Comparison of ENCODE assay signal across 10 cellular contexts in genomic region chr2:121804340-121804739, GRCh38. TPM values are rescaled to one million over a fixed set of nuclear protein-coding genes. Genes with fewer than 3 reads are reported as not detected.
DNase-seq lines count a peak whose midpoint lies in the region; ATAC-seq, FAIRE-seq and TF ChIP-seq lines count a peak whose summit lies in the region.
"Had no signal": no experiment of that assay in that cellular context is flagged by ENCODE, and none has a peak within 500 bp of the region (broad histone marks: within the 10 kb centered on the region; RNA-seq: fewer than 3 reads in every experiment).

No MANE protein-coding gene starts in this region.

- H3K9me3 ChIP-seq in endodermal cell (ENCODE audit: control insufficient read depth, low read length) (peaks cover 5% of the 10 kb centered on the region), Peyer's patch (no peaks in the 10 kb centered on the region)

- H3K27ac ChIP-seq in endodermal cell (ENCODE audit: low read depth, low read length) (no peak overlapping the region), Peyer's patch (no peak overlapping the region)
- H3K27ac ChIP-seq: VCaP had no signal

- H3K4me3 ChIP-seq in endodermal cell (ENCODE audit: low read length) (no peak overlapping the region), Peyer's patch (no peak overlapping the region)
- H3K4me3 ChIP-seq: lung had no signal

- no peak overlapping the region for H3K4me3 Mint-ChIP-seq in endodermal cell

- H3K27me3 ChIP-seq in endodermal cell (ENCODE audit: control insufficient read depth, insufficient read depth, low read length, poor library complexity, severe bottlenecking): no peaks in the 10 kb centered on the region
- H3K27me3 ChIP-seq in Peyer's patch: no peaks in the 10 kb centered on the region

- no peaks in the 10 kb centered on the region for H3K27me3 Mint-ChIP-seq in endodermal cell (ENCODE audit: insufficient read depth)

- peak overlapping the region; percentile 81 for H3K27ac Mint-ChIP-seq in endodermal cell

- no peak overlapping the region for H3K9ac ChIP-seq in endodermal cell (ENCODE audit: extremely low read depth, low read length, poor library complexity, severe bottlenecking)

- H3K4me1 Mint-ChIP-seq in endodermal cell: peaks cover 24% of the 10 kb centered on the region

- peaks cover 3% of the 10 kb centered on the region for H3K4me1 ChIP-seq in endodermal cell (ENCODE audit: control insufficient read depth, insufficient read depth, low read length)
- H3K4me1 ChIP-seq in Peyer's patch: no peaks in the 10 kb centered on the region

- peak; percentile 23 for DNase-seq in NCI-H2227 (lab: John Stamatoyannopoulos, UW; ENCODE audit: unreplicated experiment)
- DNase-seq in endodermal cell: peak; percentile 66
- no peak for DNase-seq in central memory CD4-positive, alpha-beta T cell
- DNase-seq in epidermal melanocyte (ENCODE audit: insufficient read length, low spot score): no peak
- DNase-seq in Peyer's patch: no peak
- DNase-seq in H54 (ENCODE audit: insufficient read length, low spot score): no peak

- WGBS in endodermal cell (ENCODE audit: insufficient coverage in 1 of 2, insufficient read length in 1 of 2), 2 experiments: 45 to 59% methylated on average over 4 to 5 of the region's 5 CpGs

- H3K36me3 ChIP-seq in endodermal cell (ENCODE audit: control insufficient read depth, insufficient read depth, low read length): no peaks in the 10 kb centered on the region
- H3K36me3 ChIP-seq in Peyer's patch: no peaks in the 10 kb centered on the region

- peaks cover 7% of the 10 kb centered on the region for H3K9me3 Mint-ChIP-seq in endodermal cell

- no peak for FAIRE-seq in H54 (lab: Jason Lieb, UNC)

- ATAC-seq in GM18907 (IDR thresholded peaks at IDR 0.05; ENCODE audit: unreplicated experiment) (peak; percentile 92), HG03139 (IDR thresholded peaks at IDR 0.05; ENCODE audit: unreplicated experiment) (peak; percentile 81)

- TF ChIP-seq CTCF in endodermal cell (conservative IDR thresholded peaks at IDR 0.05): no peak
- no peak for TF ChIP-seq CTCF in Peyer's patch (IDR thresholded peaks at IDR 0.05)

- no peaks in the 10 kb centered on the region for H3K36me3 Mint-ChIP-seq in endodermal cell (ENCODE audit: low read depth)

- TF ChIP-seq POLR2A in Peyer's patch (IDR thresholded peaks at IDR 0.05): no peak
- TF ChIP-seq POLR2A in H54 (IDR thresholded peaks at IDR 0.05; ENCODE audit: low read depth, low read length): no peak

RNA-seq across cellular contexts. Expression of gene TSN, which starts 48.9 kb away (rescaled TPM):
- total RNA-seq in endodermal cell (10 to 100 TPM; 71.5 to 79.8 TPM), Peyer's patch (10 to 100 TPM; 23.1 to 31.9 (median 30.2) TPM)
- polyA plus RNA-seq in endodermal cell (2013, experiment 1 of 2): 80.9 TPM
- polyA plus RNA-seq in endodermal cell (2013, experiment 2 of 2): 71.0 TPM

Comparison
In these comparisons a context has a peak if more than half of its experiments do, and no peak if none do; other contexts are left out.
1. DNase-seq: peak in NCI-H2227 (single experiment) and endodermal cell (single experiment); none in central memory CD4-positive, alpha-beta T cell (single experiment), epidermal melanocyte (single experiment), Peyer's patch (0 of 3) and H54 (single experiment).